ENCODE assay signal across 24 cellular contexts in the genomic region with DNA sequence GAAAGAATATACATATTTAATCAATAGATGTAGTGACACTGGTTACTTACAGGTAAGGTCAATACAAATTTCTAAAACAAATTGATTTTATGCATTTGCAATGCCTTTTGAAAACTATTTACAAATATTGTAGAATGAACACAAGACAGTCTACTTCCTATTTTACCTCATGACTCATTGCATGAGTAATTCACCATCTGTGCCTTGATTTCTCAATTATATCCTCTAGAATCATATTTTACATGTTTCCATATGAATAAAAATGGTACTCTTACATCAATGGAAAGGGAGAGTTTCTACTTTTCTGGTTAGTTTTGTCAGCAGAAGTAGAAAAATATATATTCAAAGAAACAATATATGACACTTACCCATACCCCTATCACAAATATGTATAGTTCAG.
DNase-seq lines count a peak whose midpoint lies in the region; ATAC-seq, FAIRE-seq and TF ChIP-seq lines count a peak whose summit lies in the region.
"Had no signal": no experiment of that assay in that cellular context is flagged by ENCODE, and none has a peak within 500 bp of the region (broad histone marks: within the 10 kb centered on the region; RNA-seq: fewer than 3 reads in every experiment).

No MANE protein-coding gene starts in this region.

- TF ChIP-seq CTCF in D721Med (IDR thresholded peaks at IDR 0.05; ENCODE audit: insufficient read depth, missing control alignments) (no peak), GM20000 (IDR thresholded peaks at IDR 0.05; ENCODE audit: extremely low read depth, missing control alignments) (no peak)

- no peak for ATAC-seq in HG03095 (IDR thresholded peaks at IDR 0.05; ENCODE audit: unreplicated experiment)
- ATAC-seq: HepG2 had no signal

- DNase-seq in NCI-H2171 treated with DMSO at 0.1 percent for 48 hours (lab: John Stamatoyannopoulos, UW) (peak; percentile 46), NCI-H2171 (lab: John Stamatoyannopoulos, UW) (no peak), D721Med (ENCODE audit: insufficient read length, low spot score) (no peak), OCI-M1 (lab: John Stamatoyannopoulos, UW) (peak; percentile 3), iris pigment epithelial cell (ENCODE audit: low read depth) (peak; percentile 1), GM20000 (ENCODE audit: low spot score) (no peak), NCI-H526 (lab: John Stamatoyannopoulos, UW) (no peak)
- DNase-seq: Caco-2; CD4-positive, alpha-beta T cell; DMS153; Karpas-422; NCI-H1048; NCI-H1417; NCI-H1694; NCI-H2081; NCI-H345; NCI-H524 treated with DMSO at 0.1 percent for 48 hours; SJCRH30; T-helper 2 cell had no signal

- peak; percentile 100 for FAIRE-seq in D721Med (lab: Jason Lieb, UNC)
- FAIRE-seq: GM18507, H54, HepG2, RCC 7860 had no signal

Comparison
In these comparisons a context has a peak if more than half of its experiments do, and no peak if none do; other contexts are left out.
1. DNase-seq: peak in NCI-H2171 treated with DMSO at 0.1 percent for 48 hours (single experiment), OCI-M1 (single experiment) and iris pigment epithelial cell (single experiment); none in NCI-H2171 (single experiment), D721Med (single experiment), GM20000 (single experiment) and NCI-H526 (0 of 2).